8 cellular contexts compared by ENCODE assay signal in genomic region chr9:129627556-129628492, GRCh38. TPM values are rescaled to one million over a fixed set of nuclear protein-coding genes. Genes with fewer than 3 reads are reported as not detected.
A peak's percentile ranks its signal among the peaks of the same experiment; 100 is the strongest.
DNase-seq lines count a peak whose midpoint lies in the region; ATAC-seq, FAIRE-seq and TF ChIP-seq lines count a peak whose summit lies in the region.

No MANE protein-coding gene starts in this region.

- no peak overlapping the region for H2AFZ ChIP-seq in KMS-11 (ENCODE audit: low read depth)
- H2AFZ ChIP-seq in GM12878 (ENCODE audit: control insufficient read depth, low read depth, low read length): no peak overlapping the region

- peak overlapping the region; percentile 94 for H3K4me3 ChIP-seq in AG10803 (ENCODE audit: low read length)
- H3K4me3 ChIP-seq in KMS-11 (IDR thresholded peaks at IDR 0.05; ENCODE audit: insufficient read depth, low read depth, low read length): no peak overlapping the region
- H3K4me3 ChIP-seq in GM12878: peak overlapping the region; percentile 93
- peak overlapping the region; percentile 94 to 95 for H3K4me3 ChIP-seq in mucosa of rectum (ENCODE audit: low read length in 2 of 2)

- no peaks in the 10 kb centered on the region for H3K9me3 ChIP-seq in GM12878 (replicated peaks; ENCODE audit: control insufficient read depth, insufficient read depth, low read length)
- H3K9me3 ChIP-seq in mucosa of rectum (ENCODE audit: control insufficient read depth in 2 of 2, low read length in 2 of 2): no peaks in the 10 kb centered on the region

- DNase-seq in AG10803 (ENCODE audit: low read depth) (no peak), GM12878 (ENCODE audit: low read depth, low spot score) (no peak), GM19238 (ENCODE audit: insufficient read length, low spot score) (no peak), SW 1271 (lab: John Stamatoyannopoulos, UW) (no peak)
- DNase-seq in activated CD4-positive, CD25-positive, alpha-beta regulatory T cell treated with anti-CD3 and anti-CD28 coated beads, Interleukin-2, amount 50 U/mL, for 72 hours: no peak

- H3K4me1 ChIP-seq in KMS-11 (ENCODE audit: low read depth, poor library complexity, severe bottlenecking) (peaks cover 41% of the 10 kb centered on the region), GM12878 (ENCODE audit: control insufficient read depth, insufficient read depth, low read length) (peaks cover 18% of the 10 kb centered on the region), mucosa of rectum (ENCODE audit: control insufficient read depth in 2 of 2, insufficient read depth in 2 of 2, low read length in 2 of 2) (peaks cover 14 to 24% of the 10 kb centered on the region in 2 donors)

- TF ChIP-seq EP300 in GM12878 (IDR thresholded peaks at IDR 0.05; ENCODE audit: borderline replicate concordance in 1 of 2, control insufficient read depth in 1 of 2, low read depth in 2 of 2, low read length in 2 of 2): no peak

- CTCF ChIA-PET in GM12878 (lab: Yijun Ruan, JAX): interaction anchor here (0.6 to 5.2 kb wide), 7 partner anchors 8 to 496 kb away, joined by 3 to 94 read pairs (median 3); no protein-coding TSS in a partner anchor

- POLR2A ChIA-PET in GM12878 (lab: Charles Lee): interaction anchor here (0.6 to 1.5 kb wide), 2 partner anchors 11 to 20 kb away, joined by 3 read pairs; no protein-coding TSS in a partner anchor

- H3K27me3 ChIP-seq in KMS-11 (ENCODE audit: insufficient read depth, low read depth) (no peaks in the 10 kb centered on the region), GM12878 (replicated peaks in 1 of 2; ENCODE audit: control insufficient read depth in 2 of 2, insufficient read depth in 2 of 2, low read length in 1 of 2) (no peaks in the 10 kb centered on the region), mucosa of rectum (ENCODE audit: control insufficient read depth in 2 of 2, insufficient read depth in 2 of 2, low read length in 2 of 2) (no peaks in the 10 kb centered on the region)

- in situ Hi-C loops in GM12878 (cut with MboI): no loop called here

- SMC1A ChIA-PET in GM12878 (lab: Charles Lee; ENCODE audit: uncharacterized antibody, unreplicated experiment): interaction anchor here (1.4 to 6.8 kb wide), 4 partner anchors 169 to 496 kb away, joined by 3 to 83 read pairs (median 4); no protein-coding TSS in a partner anchor

- H3K4me2 ChIP-seq in KMS-11: peak overlapping the region; percentile 65
- H3K4me2 ChIP-seq in GM12878 (ENCODE audit: control insufficient read depth, insufficient read depth): peak overlapping the region; percentile 74

- intact Hi-C loops in GM12878 (cut with micrococcal nuclease; ENCODE audit: unreplicated experiment): no loop called here

- no TSS peak for BruUV-seq in GM12878 (replicated peaks; lab: Mats Ljungman, UMichigan)

- H3K79me2 ChIP-seq in KMS-11 (ENCODE audit: insufficient read depth, low read depth) (peaks cover 68% of the 10 kb centered on the region), GM12878 (ENCODE audit: control insufficient read depth, insufficient read depth, low read length) (peaks cover 55% of the 10 kb centered on the region)

- ATAC-seq in GM12878 (no peak), GM19351 (IDR thresholded peaks at IDR 0.05; ENCODE audit: unreplicated experiment) (no peak)

- H4K20me1 ChIP-seq in KMS-11 (ENCODE audit: insufficient read depth): peaks cover 16% of the 10 kb centered on the region
- H4K20me1 ChIP-seq in GM12878 (ENCODE audit: control insufficient read depth, insufficient read depth): no peaks in the 10 kb centered on the region

- FAIRE-seq in GM12878 (lab: Jason Lieb, UNC): no peak

- 73% methylated on average over 13 of the region's 13 CpGs for WGBS in GM12878 (ENCODE audit: insufficient coverage, insufficient replicate concordance, low lambda C conversion rate, missing lambda C conversion rate)

- RAD21 ChIA-PET in GM12878 (lab: Charles Lee; ENCODE audit: unreplicated experiment): interaction anchor here (0.8 to 6.4 kb wide), 4 partner anchors 16 to 502 kb away, joined by 3 to 130 read pairs (median 3); no protein-coding TSS in a partner anchor

- peaks cover 5% of the 10 kb centered on the region; the same call in 1 of the 2 replicates for H3K36me3 ChIP-seq in KMS-11 (ENCODE audit: insufficient read depth)
- peaks cover 3% of the 10 kb centered on the region in 2 experiments; a peak in 3 of 4 replicates for H3K36me3 ChIP-seq in GM12878 (ENCODE audit: control insufficient read depth in 2 of 2, insufficient read depth in 2 of 2, low read length in 1 of 2)
- H3K36me3 ChIP-seq in mucosa of rectum (ENCODE audit: control insufficient read depth in 2 of 2, insufficient read depth in 2 of 2, low read length in 2 of 2): peaks cover 5 to 9% of the 10 kb centered on the region in 2 donors

- TF ChIP-seq POLR2A in GM12878 (IDR thresholded peaks at IDR 0.05; ENCODE audit: low read depth, low read length): no peak

- no peak for TF ChIP-seq RAD21 in GM12878 (IDR thresholded peaks at IDR 0.05; ENCODE audit: insufficient read depth, low read depth, low read length)

- H3K9ac ChIP-seq in KMS-11 (peak overlapping the region; percentile 93; the same call in 1 of the 2 replicates), GM12878 (ENCODE audit: control insufficient read depth, insufficient read depth, low read length) (peak overlapping the region; percentile 95), mucosa of rectum (ENCODE audit: low read depth in 1 of 2, low read length in 2 of 2) (peak overlapping the region in 1 of 2 donors; percentile 89)

- no peak for TF ChIP-seq CTCF in AG10803 (conservative IDR thresholded peaks at IDR 0.05; ENCODE audit: low read length)
- TF ChIP-seq CTCF in KMS-11 (conservative IDR thresholded peaks at IDR 0.05; ENCODE audit: low read depth, low read length): no peak
- TF ChIP-seq CTCF in GM12878 (IDR thresholded peaks at IDR 0.05 in 2 of 3, conservative IDR thresholded peaks at IDR 0.05 in 1 of 3; ENCODE audit: control insufficient read depth in 2 of 3, extremely low read depth in 1 of 3, insufficient read depth in 1 of 3, low read depth in 3 of 3, low read length in 3 of 3): no peak

- H3K27ac ChIP-seq in KMS-11: peak overlapping the region; percentile 92; the same call in 1 of the 2 replicates
- peak overlapping the region; percentile 90; the same call in 1 of the 2 replicates for H3K27ac ChIP-seq in GM12878 (ENCODE audit: control insufficient read depth, insufficient read depth)
- peak overlapping the region in 1 of 2 donors; percentile 94 for H3K27ac ChIP-seq in mucosa of rectum (ENCODE audit: low read depth in 2 of 2, low read length in 2 of 2)

RNA-seq across cellular contexts. Expression of gene NTMT1, which starts 1.9 kb away (rescaled TPM):
- 15.1 and 18.7 TPM in 2 replicates for total RNA-seq in GM12878 (2013; cell fraction: nucleolus; rRNA removed)
- total RNA-seq in GM12878 (2014; rRNA removed): 31.9 and 37.9 TPM in 2 replicates
- 25.2 and 26.3 TPM in 2 replicates for total RNA-seq in GM12878 (2014; rRNA removed; fragmentation: Illumina TruSeq; extraction: Trizol)
- 37.7 and 40.7 TPM in 2 replicates for total RNA-seq in GM12878 (2021)
- polyA plus RNA-seq in GM12878 (2011; ENCODE audit: low read depth): 10.9 TPM
- polyA plus RNA-seq in GM12878 (2011; rRNA removed): 26.9 and 47.1 TPM in 2 replicates
- 47.8 and 73.5 TPM in 2 replicates for polyA plus RNA-seq in GM12878 (2011; cell fraction: cytosol; rRNA removed)
- 28.5 and 36.6 TPM in 2 replicates for polyA plus RNA-seq in GM12878 (2011; cell fraction: nucleus; rRNA removed)
- polyA plus RNA-seq in GM12878 (2012): 19.6 and 22.2 TPM in 2 replicates
- polyA plus RNA-seq in GM12878 (2014; fragmentation: Illumina TruSeq; extraction: Trizol): 19.6 and 27.7 TPM in 2 replicates
- 10 to 100 TPM; 12.8 to 18.3 TPM for polyA plus RNA-seq in GM12878 (2014; fragmentation: Nextera tagmentation; extraction: Ambion mirVana)
- 47.6 and 54.2 TPM in 2 replicates for polyA plus RNA-seq in GM12878 (2014; rRNA removed)
- 10 to 100 TPM; 78.3 to 85.4 TPM for polyA plus RNA-seq in GM12878 (2016; fragmentation: Nextera tagmentation; extraction: Ambion mirVana)
- 18.3 and 34.0 TPM in 2 replicates for polyA minus RNA-seq in GM12878 (2011; rRNA and poly(A)+ RNA removed)
- 11.1 and 16.9 TPM in 2 replicates for polyA minus RNA-seq in GM12878 (2011; cell fraction: cytosol; rRNA and poly(A)+ RNA removed)
- 6.4 and 15.8 TPM in 2 replicates for polyA minus RNA-seq in GM12878 (2011; cell fraction: nucleus; rRNA and poly(A)+ RNA removed)

RNA-seq across cellular contexts. Expression of gene C9orf50, which starts 6.9 kb away (rescaled TPM):
- 0.44 TPM in 1 of 2 replicates, not detected in the other for total RNA-seq in GM12878 (2013; cell fraction: nucleolus; rRNA removed)
- total RNA-seq in GM12878 (2014; rRNA removed) (not detected in 2 replicates), GM12878 (2014; rRNA removed; fragmentation: Illumina TruSeq; extraction: Trizol) (not detected in 2 replicates), GM12878 (2021) (not detected in 2 replicates)
- polyA plus RNA-seq in GM12878 (2011; ENCODE audit: low read depth): not detected
- polyA plus RNA-seq in GM12878 (2011; rRNA removed) (not detected in 2 replicates), GM12878 (2014; fragmentation: Illumina TruSeq; extraction: Trizol) (not detected in 2 replicates), GM12878 (2014; fragmentation: Nextera tagmentation; extraction: Ambion mirVana) (not detected), GM12878 (2014; rRNA removed) (not detected in 2 replicates), GM12878 (2016; fragmentation: Nextera tagmentation; extraction: Ambion mirVana) (not detected)
- not detected in 2 replicates for polyA plus RNA-seq in GM12878 (2011; cell fraction: cytosol; rRNA removed)
- 0.09 TPM in 1 of 2 replicates, not detected in the other for polyA plus RNA-seq in GM12878 (2011; cell fraction: nucleus; rRNA removed)
- polyA plus RNA-seq in GM12878 (2012): not detected in 2 replicates
- polyA minus RNA-seq in GM12878 (2011; rRNA and poly(A)+ RNA removed): not detected in 2 replicates
- not detected in 2 replicates for polyA minus RNA-seq in GM12878 (2011; cell fraction: cytosol; rRNA and poly(A)+ RNA removed)
- not detected in 2 replicates for polyA minus RNA-seq in GM12878 (2011; cell fraction: nucleus; rRNA and poly(A)+ RNA removed)

RNA-seq across cellular contexts. Expression of gene ASB6, which starts 14.1 kb away (rescaled TPM):
- 6.0 and 8.6 TPM in 2 replicates for total RNA-seq in GM12878 (2013; cell fraction: nucleolus; rRNA removed)
- 11.1 and 11.4 TPM in 2 replicates for total RNA-seq in GM12878 (2014; rRNA removed)
- 4.7 and 5.2 TPM in 2 replicates for total RNA-seq in GM12878 (2014; rRNA removed; fragmentation: Illumina TruSeq; extraction: Trizol)
- total RNA-seq in GM12878 (2021): 15.1 and 15.2 TPM in 2 replicates
- 4.7 TPM for polyA plus RNA-seq in GM12878 (2011; ENCODE audit: low read depth)
- polyA plus RNA-seq in GM12878 (2011; rRNA removed): 3.7 and 7.9 TPM in 2 replicates
- polyA plus RNA-seq in GM12878 (2011; cell fraction: cytosol; rRNA removed): 9.8 and 13.0 TPM in 2 replicates
- polyA plus RNA-seq in GM12878 (2011; cell fraction: nucleus; rRNA removed): 20.2 and 23.7 TPM in 2 replicates
- polyA plus RNA-seq in GM12878 (2012): 8.1 and 8.5 TPM in 2 replicates
- 3.6 and 8.3 TPM in 2 replicates for polyA plus RNA-seq in GM12878 (2014; fragmentation: Illumina TruSeq; extraction: Trizol)
- polyA plus RNA-seq in GM12878 (2014; fragmentation: Nextera tagmentation; extraction: Ambion mirVana): 1 to 10 TPM in 1 of 2 experiments, under 1 TPM in 1; 0.80 to 1.1 TPM
- 15.8 and 16.3 TPM in 2 replicates for polyA plus RNA-seq in GM12878 (2014; rRNA removed)
- polyA plus RNA-seq in GM12878 (2016; fragmentation: Nextera tagmentation; extraction: Ambion mirVana): 10 to 100 TPM; 15.8 to 18.2 TPM
- polyA minus RNA-seq in GM12878 (2011; rRNA and poly(A)+ RNA removed): 3.7 and 7.9 TPM in 2 replicates
- 3.0 and 3.1 TPM in 2 replicates for polyA minus RNA-seq in GM12878 (2011; cell fraction: cytosol; rRNA and poly(A)+ RNA removed)
- polyA minus RNA-seq in GM12878 (2011; cell fraction: nucleus; rRNA and poly(A)+ RNA removed): 3.9 and 6.4 TPM in 2 replicates

RNA-seq across cellular contexts. Expression of gene PRRX2, which starts 37.6 kb away (rescaled TPM):
- not detected in 2 replicates for total RNA-seq in GM12878 (2013; cell fraction: nucleolus; rRNA removed)
- total RNA-seq in GM12878 (2014; rRNA removed): not detected in 2 replicates
- not detected in 2 replicates for total RNA-seq in GM12878 (2014; rRNA removed; fragmentation: Illumina TruSeq; extraction: Trizol)
- not detected in 2 replicates for total RNA-seq in GM12878 (2021)
- not detected for polyA plus RNA-seq in GM12878 (2011; ENCODE audit: low read depth)
- polyA plus RNA-seq in GM12878 (2011; rRNA removed): not detected in 2 replicates
- not detected in 2 replicates for polyA plus RNA-seq in GM12878 (2011; cell fraction: cytosol; rRNA removed)
- not detected in 2 replicates for polyA plus RNA-seq in GM12878 (2011; cell fraction: nucleus; rRNA removed)
- not detected in 2 replicates for polyA plus RNA-seq in GM12878 (2012)
- polyA plus RNA-seq in GM12878 (2014; fragmentation: Illumina TruSeq; extraction: Trizol): not detected in 2 replicates
- not detected for polyA plus RNA-seq in GM12878 (2014; fragmentation: Nextera tagmentation; extraction: Ambion mirVana)
- polyA plus RNA-seq in GM12878 (2014; rRNA removed): not detected in 2 replicates
- not detected for polyA plus RNA-seq in GM12878 (2016; fragmentation: Nextera tagmentation; extraction: Ambion mirVana)
- not detected in 2 replicates for polyA minus RNA-seq in GM12878 (2011; rRNA and poly(A)+ RNA removed)
- not detected in 2 replicates for polyA minus RNA-seq in GM12878 (2011; cell fraction: cytosol; rRNA and poly(A)+ RNA removed)
- polyA minus RNA-seq in GM12878 (2011; cell fraction: nucleus; rRNA and poly(A)+ RNA removed): not detected in 2 replicates
